In genomic region chr22:21938906-21939305, GRCh38 we compare ENCODE assay signal across 8 cellular contexts. TPM values are rescaled to one million over a fixed set of nuclear protein-coding genes. Genes with fewer than 3 reads are reported as not detected.
DNase-seq lines count a peak whose midpoint lies in the region; ATAC-seq, FAIRE-seq and TF ChIP-seq lines count a peak whose summit lies in the region.

No MANE protein-coding gene starts in this region.

- intact Hi-C loops in ascending aorta (cut with DNase I): loop anchor here (1.0 to 10.0 kb wide), 5 partner anchors 14 to 226 kb away; partner anchors contain the start of genes PPM1F and YPEL1

- H3K4me3 ChIP-seq in ascending aorta (peak overlapping the region; percentile 54 to 76), suprapubic skin (peak overlapping the region; percentile 54)

- no peaks in the 10 kb centered on the region for H3K27me3 Mint-ChIP-seq in activated CD4-positive, alpha-beta T cell treated with anti-CD3 and anti-CD28 coated beads, Interleukin-2, amount 10 ng/mL, durations not matched to agents 7 days and 5 days
- H3K27me3 Mint-ChIP-seq in memory B cell: no peaks in the 10 kb centered on the region

- no peaks in the 10 kb centered on the region for H3K9me3 ChIP-seq in ascending aorta
- H3K9me3 ChIP-seq in suprapubic skin: no peaks in the 10 kb centered on the region

- H3K4me1 Mint-ChIP-seq in activated CD4-positive, alpha-beta T cell treated with anti-CD3 and anti-CD28 coated beads, Interleukin-2, amount 10 ng/mL, durations not matched to agents 7 days and 5 days: peaks cover 57% of the 10 kb centered on the region
- H3K4me1 Mint-ChIP-seq in memory B cell: peaks cover 27% of the 10 kb centered on the region

- CTCF ChIA-PET in activated CD4-positive, alpha-beta T cell treated with anti-CD3 and anti-CD28 coated beads, Interleukin-2, amount 10 ng/mL, durations not matched to agents 7 days and 5 days (lab: Charles Lee): interaction anchor here (1.0 to 7.0 kb wide), 4 partner anchors 13 to 310 kb away, joined by 3 to 73 read pairs (median 4); partner anchors contain the start of genes PPM1F and YDJC

- 87% methylated on average over 3 of the region's 11 CpGs for WGBS in suprapubic skin

- H3K27ac ChIP-seq in ascending aorta (peak overlapping the region; percentile 94 to 99), suprapubic skin (peak overlapping the region; percentile 92)

- H3K36me3 ChIP-seq in ascending aorta: no peaks in the 10 kb centered on the region
- peaks cover 2% of the 10 kb centered on the region for H3K36me3 ChIP-seq in suprapubic skin

- peak overlapping the region; percentile 64 for H3K4me3 Mint-ChIP-seq in activated CD4-positive, alpha-beta T cell treated with anti-CD3 and anti-CD28 coated beads, Interleukin-2, amount 10 ng/mL, durations not matched to agents 7 days and 5 days
- H3K4me3 Mint-ChIP-seq in memory B cell: peak overlapping the region; percentile 85

- no peak for FAIRE-seq in H54 (lab: Jason Lieb, UNC)

- POLR2A ChIA-PET in activated CD4-positive, alpha-beta T cell treated with anti-CD3 and anti-CD28 coated beads, Interleukin-2, amount 10 ng/mL, durations not matched to agents 7 days and 5 days (lab: Charles Lee): no interaction called here

- H3K36me3 Mint-ChIP-seq in activated CD4-positive, alpha-beta T cell treated with anti-CD3 and anti-CD28 coated beads, Interleukin-2, amount 10 ng/mL, durations not matched to agents 7 days and 5 days (ENCODE audit: low read depth): peaks cover 2% of the 10 kb centered on the region
- H3K36me3 Mint-ChIP-seq in memory B cell: no peaks in the 10 kb centered on the region

- TF ChIP-seq EP300 in suprapubic skin (IDR thresholded peaks at IDR 0.05): no peak

- no peak for TF ChIP-seq CTCF in ascending aorta (IDR thresholded peaks at IDR 0.05)
- TF ChIP-seq CTCF in suprapubic skin (IDR thresholded peaks at IDR 0.05): no peak

- TF ChIP-seq POLR2A in suprapubic skin (IDR thresholded peaks at IDR 0.05): no peak
- TF ChIP-seq POLR2A in H54 (IDR thresholded peaks at IDR 0.05; ENCODE audit: low read depth, low read length): no peak

- H3K4me1 ChIP-seq in ascending aorta: peaks cover 13 to 41% of the 10 kb centered on the region in 2 donors
- peaks cover 79% of the 10 kb centered on the region for H3K4me1 ChIP-seq in suprapubic skin

- H3K27me3 ChIP-seq in ascending aorta (no peaks in the 10 kb centered on the region), suprapubic skin (no peaks in the 10 kb centered on the region)

- peak overlapping the region; percentile 25 for H3K27ac Mint-ChIP-seq in activated CD4-positive, alpha-beta T cell treated with anti-CD3 and anti-CD28 coated beads, Interleukin-2, amount 10 ng/mL, durations not matched to agents 7 days and 5 days
- peak overlapping the region; percentile 86 for H3K27ac Mint-ChIP-seq in memory B cell

- ATAC-seq in memory B cell (ENCODE audit: low read depth): no peak

- H3K9me3 Mint-ChIP-seq in activated CD4-positive, alpha-beta T cell treated with anti-CD3 and anti-CD28 coated beads, Interleukin-2, amount 10 ng/mL, durations not matched to agents 7 days and 5 days: no peaks in the 10 kb centered on the region
- H3K9me3 Mint-ChIP-seq in memory B cell: no peaks in the 10 kb centered on the region

- DNase-seq in activated CD4-positive, alpha-beta T cell treated with anti-CD3 and anti-CD28 coated beads, Interleukin-2, amount 10 ng/mL, durations not matched to agents 7 days and 5 days: no peak
- no peak for DNase-seq in activated CD4-positive, alpha-beta T cell treated with anti-CD3 and anti-CD28 coated beads for 1 hour
- DNase-seq in ascending aorta (ENCODE audit: low spot score in 2 of 2) (no peak), memory B cell (ENCODE audit: low spot score in 2 of 2) (no peak), suprapubic skin (ENCODE audit: low spot score in 2 of 2) (no peak), H54 (ENCODE audit: insufficient read length, low spot score) (no peak), NCI-H146 (lab: John Stamatoyannopoulos, UW) (no peak)
- no peak for DNase-seq in activated CD4-positive, CD25-positive, alpha-beta regulatory T cell (lab: John Stamatoyannopoulos, UW)

RNA-seq across cellular contexts. Expression of gene PPM1F, which starts 13.7 kb away (rescaled TPM):
- 10 to 100 TPM; 15.1 to 20.4 TPM for total RNA-seq in activated CD4-positive, alpha-beta T cell treated with anti-CD3 and anti-CD28 coated beads, Interleukin-2, amount 10 ng/mL, durations not matched to agents 7 days and 5 days
- total RNA-seq in ascending aorta (76.0 TPM), suprapubic skin (10 to 100 TPM; 21.9 to 40.7 (median 29.9) TPM)

RNA-seq across cellular contexts. Expression of gene TOP3B, which starts 43.7 kb away (rescaled TPM):
- 10 to 100 TPM; 45.6 to 51.6 TPM for total RNA-seq in activated CD4-positive, alpha-beta T cell treated with anti-CD3 and anti-CD28 coated beads, Interleukin-2, amount 10 ng/mL, durations not matched to agents 7 days and 5 days
- total RNA-seq in ascending aorta: 26.4 TPM
- 100 to 1,000 TPM in 1 of 4 donors, 10 to 100 TPM in 3; 28.2 to 113 (median 35.1) TPM for total RNA-seq in suprapubic skin
